2 cellular contexts compared by ENCODE assay signal in genomic region chr7:41190615-41191014, GRCh38.
TF ChIP-seq lines count a peak whose summit lies in the region.

No MANE protein-coding gene starts in this region.

TF ChIP-seq in A549, 52 proteins besides CTCF, POLR2A, EP300 and RAD21 (continued from another document):
- TF ChIP-seq EHMT2 (IDR thresholded peaks at IDR 0.05; ENCODE audit: low read depth) (no peak), KDM1A (IDR thresholded peaks at IDR 0.05; ENCODE audit: low read depth) (no peak), MYC (IDR thresholded peaks at IDR 0.05; ENCODE audit: borderline replicate concordance, low read length) (no peak), ZC3H11A (IDR thresholded peaks at IDR 0.05) (no peak), NFE2L2 (conservative IDR thresholded peaks at IDR 0.05; ENCODE audit: low read length) (no peak), CBX8 (IDR thresholded peaks at IDR 0.05) (no peak), NPAS2 (CRISPR knock-in tag; IDR thresholded peaks at IDR 0.05; ENCODE audit: borderline replicate concordance) (no peak)

TF ChIP-seq in IMR-90, 13 proteins besides CTCF, POLR2A, EP300 and RAD21 (continued from another document):
- TF ChIP-seq, protein P1, sequence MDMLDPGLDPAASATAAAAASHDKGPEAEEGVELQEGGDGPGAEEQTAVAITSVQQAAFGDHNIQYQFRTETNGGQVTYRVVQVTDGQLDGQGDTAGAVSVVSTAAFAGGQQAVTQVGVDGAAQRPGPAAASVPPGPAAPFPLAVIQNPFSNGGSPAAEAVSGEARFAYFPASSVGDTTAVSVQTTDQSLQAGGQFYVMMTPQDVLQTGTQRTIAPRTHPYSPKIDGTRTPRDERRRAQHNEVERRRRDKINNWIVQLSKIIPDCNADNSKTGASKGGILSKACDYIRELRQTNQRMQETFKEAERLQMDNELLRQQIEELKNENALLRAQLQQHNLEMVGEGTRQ (IDR thresholded peaks at IDR 0.05; ENCODE audit: low read depth, low read length): no peak
- TF ChIP-seq FOS (IDR thresholded peaks at IDR 0.05; ENCODE audit: low read depth, low read length) (no peak), MAZ (IDR thresholded peaks at IDR 0.05; ENCODE audit: borderline replicate concordance, low read depth, low read length) (no peak), BHLHE40 (IDR thresholded peaks at IDR 0.05; ENCODE audit: low read depth, low read length) (no peak), CEBPB (IDR thresholded peaks at IDR 0.05; ENCODE audit: low read depth, low read length) (no peak), RFX5 (IDR thresholded peaks at IDR 0.05; ENCODE audit: low read depth, low read length) (no peak)
- TF ChIP-seq, protein P2, sequence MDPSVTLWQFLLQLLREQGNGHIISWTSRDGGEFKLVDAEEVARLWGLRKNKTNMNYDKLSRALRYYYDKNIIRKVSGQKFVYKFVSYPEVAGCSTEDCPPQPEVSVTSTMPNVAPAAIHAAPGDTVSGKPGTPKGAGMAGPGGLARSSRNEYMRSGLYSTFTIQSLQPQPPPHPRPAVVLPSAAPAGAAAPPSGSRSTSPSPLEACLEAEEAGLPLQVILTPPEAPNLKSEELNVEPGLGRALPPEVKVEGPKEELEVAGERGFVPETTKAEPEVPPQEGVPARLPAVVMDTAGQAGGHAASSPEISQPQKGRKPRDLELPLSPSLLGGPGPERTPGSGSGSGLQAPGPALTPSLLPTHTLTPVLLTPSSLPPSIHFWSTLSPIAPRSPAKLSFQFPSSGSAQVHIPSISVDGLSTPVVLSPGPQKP (IDR thresholded peaks at IDR 0.05; ENCODE audit: borderline replicate concordance, low read depth, low read length): no peak
TF ChIP-seq in IMR-90: peak in this region for 0.
